ENCODE assay signal across 8 cellular contexts in the genomic region with DNA sequence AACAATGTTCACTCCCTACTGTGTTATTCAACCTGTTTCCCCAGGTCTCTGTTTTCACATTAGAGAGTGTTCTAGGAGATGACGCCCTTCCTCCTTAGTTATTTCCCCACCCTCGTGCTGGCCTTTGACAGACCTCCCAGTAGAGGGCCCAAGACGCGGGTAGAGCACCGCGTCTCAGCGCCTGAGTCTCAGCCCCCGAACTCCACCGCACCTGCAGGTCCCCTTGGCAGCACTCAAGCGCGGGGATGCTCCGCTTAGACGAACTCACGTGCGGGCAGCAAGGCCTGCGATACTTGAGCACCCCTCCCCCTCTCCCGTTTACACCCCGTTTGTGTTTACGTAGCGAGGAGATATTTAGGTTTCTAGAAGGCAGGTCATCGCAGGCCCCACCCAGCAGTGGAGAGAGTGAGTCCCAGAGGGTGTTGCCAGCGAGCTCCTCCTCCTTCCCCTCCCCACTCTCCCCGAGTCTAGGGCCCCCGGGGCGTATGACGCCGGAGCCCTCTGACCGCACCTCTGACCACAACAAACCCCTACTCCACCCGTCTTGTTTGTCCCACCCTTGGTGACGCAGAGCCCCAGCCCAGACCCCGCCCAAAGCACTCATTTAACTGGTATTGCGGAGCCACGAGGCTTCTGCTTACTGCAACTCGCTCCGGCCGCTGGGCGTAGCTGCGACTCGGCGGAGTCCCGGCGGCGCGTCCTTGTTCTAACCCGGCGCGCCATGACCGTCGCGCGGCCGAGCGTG. TPM values are rescaled to one million over a fixed set of nuclear protein-coding genes. Genes with fewer than 3 reads are reported as not detected.
DNase-seq lines count a peak whose midpoint lies in the region; ATAC-seq lines count a peak whose summit lies in the region.

A gene with protein sequence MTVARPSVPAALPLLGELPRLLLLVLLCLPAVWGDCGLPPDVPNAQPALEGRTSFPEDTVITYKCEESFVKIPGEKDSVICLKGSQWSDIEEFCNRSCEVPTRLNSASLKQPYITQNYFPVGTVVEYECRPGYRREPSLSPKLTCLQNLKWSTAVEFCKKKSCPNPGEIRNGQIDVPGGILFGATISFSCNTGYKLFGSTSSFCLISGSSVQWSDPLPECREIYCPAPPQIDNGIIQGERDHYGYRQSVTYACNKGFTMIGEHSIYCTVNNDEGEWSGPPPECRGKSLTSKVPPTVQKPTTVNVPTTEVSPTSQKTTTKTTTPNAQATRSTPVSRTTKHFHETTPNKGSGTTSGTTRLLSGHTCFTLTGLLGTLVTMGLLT (plus strand): TSS at position 634 of the 745 bp plus-strand sequence. CDS start 88 bp downstream, at position 722.

- no peaks in the 10 kb centered on the region for H3K9me3 ChIP-seq in mononuclear cell (ENCODE audit: low read depth, low read length)

- H3K4me1 ChIP-seq in mononuclear cell (ENCODE audit: insufficient read depth, low read length) = peaks cover 59% of the 10 kb centered on the region

- no peaks in the 10 kb centered on the region for H3K27me3 ChIP-seq in mononuclear cell (ENCODE audit: insufficient read depth, low read length)

- peak; percentile 88 for ATAC-seq in GM21381 (IDR thresholded peaks at IDR 0.05; ENCODE audit: unreplicated experiment)

- peak within 1 kb of the TSS; percentile 83 for H3K4me3 ChIP-seq in mononuclear cell (ENCODE audit: low read length)

- DNase-seq in D341Med (ENCODE audit: low spot score) (peak; percentile 83), HUDEP-2 (lab: John Stamatoyannopoulos, UW; ENCODE audit: unreplicated experiment in 76 of 76) (peak; percentile 53 to 99 (median 98)), OCI-M1 (lab: John Stamatoyannopoulos, UW) (peak; percentile 100), activated T-cell treated with anti-CD3 and anti-CD28 coated beads for 4 hours (peak; percentile 95), epidermal melanocyte (ENCODE audit: insufficient read length, low spot score) (peak; percentile 31)
- peak; percentile 96 to 98 for DNase-seq in stimulated activated CD8-positive, alpha-beta memory T cell treated with anti-CD3 and anti-CD28 coated beads, Interleukin-4, amount 100 ng/mL, for 1 hour (ENCODE audit: low read depth in 2 of 2, low spot score in 1 of 2)

RNA-seq across cellular contexts. Expression of the gene that starts here (rescaled TPM):
- 202 TPM for total RNA-seq in mononuclear cell

Comparison
In these comparisons a context has a peak if more than half of its experiments do, and no peak if none do; other contexts are left out.
1. Peak in every context shown above with its lines: DNase-seq, ATAC-seq and H3K4me3 ChIP-seq.
2. DNase-seq: peak in every context shown above with its lines; median percentile 100 in OCI-M1; 98 in HUDEP-2; 97 in stimulated activated CD8-positive, alpha-beta memory T cell treated with anti-CD3 and anti-CD28 coated beads, Interleukin-4, amount 100 ng/mL, for 1 hour; 95 in activated T-cell treated with anti-CD3 and anti-CD28 coated beads for 4 hours; 83 in D341Med; 31 in epidermal melanocyte.